In the genomic region with DNA sequence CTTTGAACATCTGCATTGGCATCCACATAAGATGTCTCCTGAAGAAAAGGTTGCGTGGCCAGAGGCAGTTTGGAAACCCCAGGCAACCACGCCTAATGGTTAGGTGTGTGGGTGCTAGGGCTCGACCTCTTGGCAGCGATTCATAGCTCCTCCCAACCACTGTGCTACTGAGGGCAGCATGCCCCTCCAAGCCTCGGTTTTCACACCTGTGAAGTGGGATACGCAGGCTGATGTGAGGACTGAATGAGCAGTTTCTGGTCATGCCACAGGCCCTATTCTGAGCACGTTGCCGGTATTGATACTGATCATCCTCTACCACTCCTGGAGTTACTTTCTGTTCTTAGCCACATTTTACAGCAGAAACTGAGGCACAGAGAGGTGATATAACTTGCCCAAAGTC, we compare ENCODE assay signal across 1 cellular context.
TF ChIP-seq lines count a peak whose summit lies in the region.

No MANE protein-coding gene starts in this region.

TF ChIP-seq in IMR-90, 13 proteins besides CTCF, POLR2A, EP300 and RAD21:
- TF ChIP-seq RFX5 (IDR thresholded peaks at IDR 0.05; ENCODE audit: low read depth, low read length) (no peak), CEBPB (IDR thresholded peaks at IDR 0.05; ENCODE audit: low read depth, low read length) (no peak), MAFK (IDR thresholded peaks at IDR 0.05; ENCODE audit: low read depth, low read length) (no peak), RCOR1 (IDR thresholded peaks at IDR 0.05; ENCODE audit: insufficient replicate concordance, low read length) (no peak), FOS (IDR thresholded peaks at IDR 0.05; ENCODE audit: low read depth, low read length) (no peak), BHLHE40 (IDR thresholded peaks at IDR 0.05; ENCODE audit: low read depth, low read length) (no peak), CHD1 (IDR thresholded peaks at IDR 0.05; ENCODE audit: low read depth, low read length) (no peak), NFE2L2 (IDR thresholded peaks at IDR 0.05; ENCODE audit: low read depth, low read length) (no peak)
- TF ChIP-seq, protein P1, sequence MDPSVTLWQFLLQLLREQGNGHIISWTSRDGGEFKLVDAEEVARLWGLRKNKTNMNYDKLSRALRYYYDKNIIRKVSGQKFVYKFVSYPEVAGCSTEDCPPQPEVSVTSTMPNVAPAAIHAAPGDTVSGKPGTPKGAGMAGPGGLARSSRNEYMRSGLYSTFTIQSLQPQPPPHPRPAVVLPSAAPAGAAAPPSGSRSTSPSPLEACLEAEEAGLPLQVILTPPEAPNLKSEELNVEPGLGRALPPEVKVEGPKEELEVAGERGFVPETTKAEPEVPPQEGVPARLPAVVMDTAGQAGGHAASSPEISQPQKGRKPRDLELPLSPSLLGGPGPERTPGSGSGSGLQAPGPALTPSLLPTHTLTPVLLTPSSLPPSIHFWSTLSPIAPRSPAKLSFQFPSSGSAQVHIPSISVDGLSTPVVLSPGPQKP (IDR thresholded peaks at IDR 0.05; ENCODE audit: borderline replicate concordance, low read depth, low read length) = no peak
